Comparison of ENCODE assay signal across 23 cellular contexts in the genomic region with DNA sequence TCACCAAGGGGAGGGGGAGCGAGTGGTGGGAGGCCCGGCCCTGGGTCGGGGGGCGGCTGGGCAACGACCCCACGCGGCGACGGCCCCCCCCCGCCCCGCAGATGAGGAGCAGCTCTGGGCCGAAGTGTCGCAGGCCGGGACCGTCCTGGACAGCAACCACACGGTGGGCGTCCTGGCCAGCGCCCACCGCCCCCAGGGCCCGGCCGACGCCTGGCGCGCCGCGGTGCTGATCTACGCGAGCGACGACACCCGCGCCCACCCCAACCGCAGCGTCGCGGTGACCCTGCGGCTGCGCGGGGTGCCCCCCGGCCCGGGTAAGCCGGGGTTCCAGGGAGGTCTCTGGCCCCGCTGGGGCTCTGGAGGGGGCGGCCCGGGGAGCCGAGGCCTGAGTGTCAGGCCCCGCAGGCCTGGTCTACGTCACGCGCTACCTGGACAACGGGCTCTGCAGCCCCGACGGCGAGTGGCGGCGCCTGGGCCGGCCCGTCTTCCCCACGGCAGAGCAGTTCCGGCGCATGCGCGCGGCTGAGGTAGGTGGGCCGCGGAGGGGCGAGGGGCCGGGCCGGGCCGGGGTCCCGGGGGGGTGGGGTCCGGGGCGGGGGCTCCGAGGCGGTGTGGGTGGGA. TPM values are rescaled to one million over a fixed set of nuclear protein-coding genes. Genes with fewer than 3 reads are reported as not detected.
DNase-seq lines count a peak whose midpoint lies in the region; ATAC-seq and TF ChIP-seq lines count a peak whose summit lies in the region.
"Had no signal": no experiment of that assay in that cellular context is flagged by ENCODE, and none has a peak within 500 bp of the region (broad histone marks: within the 10 kb centered on the region; RNA-seq: fewer than 3 reads in every experiment).

No MANE protein-coding gene starts in this region.

- H3K27me3 ChIP-seq in lower lobe of right lung (ENCODE audit: low read depth) (peaks cover 75% of the 10 kb centered on the region), suprapubic skin (peaks cover 83% of the 10 kb centered on the region), adrenal gland (peaks cover 38% of the 10 kb centered on the region), gastrocnemius medialis (peaks cover 88 to 93% (median 92%) of the 10 kb centered on the region in 3 donors)

- TF ChIP-seq POLR2A in suprapubic skin (IDR thresholded peaks at IDR 0.05) (no peak), adrenal gland (IDR thresholded peaks at IDR 0.05) (no peak), gastrocnemius medialis (IDR thresholded peaks at IDR 0.05) (no peak)

- H3K9me3 ChIP-seq in lower lobe of right lung: no peaks in the 10 kb centered on the region
- no peaks in the 10 kb centered on the region for H3K9me3 ChIP-seq in suprapubic skin
- no peaks in the 10 kb centered on the region for H3K9me3 ChIP-seq in adrenal gland (replicated peaks in 1 of 3)
- H3K9me3 ChIP-seq in gastrocnemius medialis: no peaks in the 10 kb centered on the region
- H3K9me3 ChIP-seq: prostate gland had no signal

- H3K4me1 ChIP-seq in lower lobe of right lung (peaks cover 22% of the 10 kb centered on the region), suprapubic skin (peaks cover 21% of the 10 kb centered on the region), adrenal gland (replicated peaks in 1 of 2) (peaks cover 14 to 15% of the 10 kb centered on the region in 2 donors), gastrocnemius medialis (peaks cover 3 to 8% of the 10 kb centered on the region in 2 donors)

- intact Hi-C loops in lower lobe of right lung (cut with DNase I): no loop called here
- intact Hi-C loops in adrenal gland (cut with DNase I): no loop called here
- intact Hi-C loops in gastrocnemius medialis (cut with DNase I; ENCODE audit: low total_unique reads): no loop called here

- H3K27ac ChIP-seq in lower lobe of right lung (no peak overlapping the region), suprapubic skin (no peak overlapping the region), adrenal gland (no peak overlapping the region), gastrocnemius medialis (no peak overlapping the region)
- H3K27ac ChIP-seq: HL-60, prostate gland, skin epidermis, tibial nerve had no signal

- no peak overlapping the region for H3K27ac Mint-ChIP-seq in activated naive CD8-positive, alpha-beta T cell treated with anti-CD3 and anti-CD28 coated beads, Interleukin-2, amount 10 ng/mL, durations not matched to agents 7 days and 5 days
- no peak overlapping the region for H3K27ac Mint-ChIP-seq in activated naive CD8-positive, alpha-beta T cell treated with anti-CD3 and anti-CD28 coated beads for 36 hours
- H3K27ac Mint-ChIP-seq in effector memory CD8-positive, alpha-beta T cell: no peak overlapping the region
- H3K27ac Mint-ChIP-seq: activated CD4-positive, alpha-beta T cell treated with anti-CD3 and anti-CD28 coated beads, Interleukin-2, amount 10 ng/mL, durations not matched to agents 24 days and 14 days; activated naive CD4-positive, alpha-beta T cell treated with anti-CD3 and anti-CD28 coated beads, Interleukin-2, amount 50 U/mL, for 24 hours; activated T-cell treated with anti-CD3 and anti-CD28 coated beads, Interleukin-2, amount 50 U/mL, for 72 hours; nephron; T-helper 17 cell had no signal

- peaks cover 41% of the 10 kb centered on the region for H3K27me3 Mint-ChIP-seq in activated naive CD8-positive, alpha-beta T cell treated with anti-CD3 and anti-CD28 coated beads, Interleukin-2, amount 10 ng/mL, durations not matched to agents 7 days and 5 days
- H3K27me3 Mint-ChIP-seq in activated naive CD8-positive, alpha-beta T cell treated with anti-CD3 and anti-CD28 coated beads for 36 hours: peaks cover 58% of the 10 kb centered on the region
- H3K27me3 Mint-ChIP-seq in effector memory CD8-positive, alpha-beta T cell: peaks cover 54 to 78% of the 10 kb centered on the region in 2 donors

- WGBS in suprapubic skin: no CpG with 5 or more reads among the region's 75 CpGs
- WGBS in adrenal gland, 4 donors: 2 to 3% methylated on average over 71 to 75 of the region's 75 CpGs; no CpG with 5 or more reads in 2 of the 4 donors

- no peaks in the 10 kb centered on the region for H3K36me3 Mint-ChIP-seq in activated naive CD8-positive, alpha-beta T cell treated with anti-CD3 and anti-CD28 coated beads, Interleukin-2, amount 10 ng/mL, durations not matched to agents 7 days and 5 days
- no peaks in the 10 kb centered on the region for H3K36me3 Mint-ChIP-seq in activated naive CD8-positive, alpha-beta T cell treated with anti-CD3 and anti-CD28 coated beads for 36 hours
- peaks cover 4% of the 10 kb centered on the region for H3K36me3 Mint-ChIP-seq in effector memory CD8-positive, alpha-beta T cell (ENCODE audit: insufficient read depth)
- H3K36me3 Mint-ChIP-seq: activated naive CD4-positive, alpha-beta T cell treated with anti-CD3 and anti-CD28 coated beads, Interleukin-2, amount 50 U/mL, for 24 hours had no signal

- POLR2A ChIA-PET in activated naive CD8-positive, alpha-beta T cell treated with anti-CD3 and anti-CD28 coated beads, Interleukin-2, amount 10 ng/mL, durations not matched to agents 7 days and 5 days (lab: Charles Lee): no interaction called here

- H3K4me3 ChIP-seq in lower lobe of right lung: peak overlapping the region; percentile 17
- peak overlapping the region; percentile 15 for H3K4me3 ChIP-seq in suprapubic skin
- peak overlapping the region in 1 of 4 donors; percentile 26 for H3K4me3 ChIP-seq in adrenal gland
- no peak overlapping the region for H3K4me3 ChIP-seq in gastrocnemius medialis
- H3K4me3 ChIP-seq: prostate gland, skin epidermis, tibial nerve had no signal

- TF ChIP-seq CTCF in lower lobe of right lung (IDR thresholded peaks at IDR 0.05) (no peak), suprapubic skin (IDR thresholded peaks at IDR 0.05) (no peak), adrenal gland (IDR thresholded peaks at IDR 0.05) (no peak), gastrocnemius medialis (IDR thresholded peaks at IDR 0.05 in 4 of 5, conservative IDR thresholded peaks at IDR 0.05 in 1 of 5) (no peak)

- no peaks in the 10 kb centered on the region for H3K4me1 Mint-ChIP-seq in activated naive CD8-positive, alpha-beta T cell treated with anti-CD3 and anti-CD28 coated beads, Interleukin-2, amount 10 ng/mL, durations not matched to agents 7 days and 5 days
- H3K4me1 Mint-ChIP-seq in activated naive CD8-positive, alpha-beta T cell treated with anti-CD3 and anti-CD28 coated beads for 36 hours: peaks cover 2% of the 10 kb centered on the region
- peaks cover 3 to 4% of the 10 kb centered on the region in 2 donors for H3K4me1 Mint-ChIP-seq in effector memory CD8-positive, alpha-beta T cell (ENCODE audit: low read depth in 2 of 2)
- H3K4me1 Mint-ChIP-seq: activated CD4-positive, alpha-beta T cell treated with anti-CD3 and anti-CD28 coated beads, Interleukin-2, amount 10 ng/mL, durations not matched to agents 24 days and 14 days had no signal

- H3K9me3 Mint-ChIP-seq in activated naive CD8-positive, alpha-beta T cell treated with anti-CD3 and anti-CD28 coated beads, Interleukin-2, amount 10 ng/mL, durations not matched to agents 7 days and 5 days: no peaks in the 10 kb centered on the region
- H3K9me3 Mint-ChIP-seq in activated naive CD8-positive, alpha-beta T cell treated with anti-CD3 and anti-CD28 coated beads for 36 hours: no peaks in the 10 kb centered on the region
- no peaks in the 10 kb centered on the region for H3K9me3 Mint-ChIP-seq in effector memory CD8-positive, alpha-beta T cell
- H3K9me3 Mint-ChIP-seq: activated CD4-positive, alpha-beta T cell treated with anti-CD3 and anti-CD28 coated beads, Interleukin-2, amount 10 ng/mL, durations not matched to agents 24 days and 14 days; activated naive CD4-positive, alpha-beta T cell treated with anti-CD3 and anti-CD28 coated beads, Interleukin-2, amount 50 U/mL, for 24 hours had no signal

- in situ Hi-C loops in gastrocnemius medialis (cut with MboI; ENCODE audit: low sequenced_read_pairs in 4 of 4): no loop called here

- DNase-seq in activated naive CD8-positive, alpha-beta T cell treated with anti-CD3 and anti-CD28 coated beads, Interleukin-2, amount 10 ng/mL, durations not matched to agents 7 days and 5 days: no peak
- no peak for DNase-seq in activated naive CD8-positive, alpha-beta T cell treated with anti-CD3 and anti-CD28 coated beads for 36 hours
- DNase-seq in effector memory CD8-positive, alpha-beta T cell: no peak
- no peak for DNase-seq in lower lobe of right lung
- DNase-seq in suprapubic skin (ENCODE audit: low spot score in 2 of 2): no peak
- DNase-seq in adrenal gland: no peak
- no peak for DNase-seq in amygdala (lab: John Stamatoyannopoulos, UW)
- DNase-seq in gastrocnemius medialis: no peak
- DNase-seq: activated CD4-positive, alpha-beta T cell treated with anti-CD3 and anti-CD28 coated beads, Interleukin-2, amount 10 ng/mL, durations not matched to agents 24 days and 14 days; activated T-cell treated with anti-CD3 and anti-CD28 coated beads, Interleukin-2, amount 50 U/mL, for 72 hours; EL; midbrain; NCI-H1436 treated with DMSO at 0.1 percent for 48 hours; NK-92 treated with Interleukin-12 subunit alpha and Interleukin-12 subunit beta, amount 100 ng/mL, for 24 hours; stimulated activated naive CD4-positive, alpha-beta T cell treated with Interleukin-2 at 50 U/mL for 16 hours; T-helper 17 cell had no signal

- no peak overlapping the region for H3K4me3 Mint-ChIP-seq in activated naive CD8-positive, alpha-beta T cell treated with anti-CD3 and anti-CD28 coated beads, Interleukin-2, amount 10 ng/mL, durations not matched to agents 7 days and 5 days
- no peak overlapping the region for H3K4me3 Mint-ChIP-seq in activated naive CD8-positive, alpha-beta T cell treated with anti-CD3 and anti-CD28 coated beads for 36 hours
- H3K4me3 Mint-ChIP-seq in effector memory CD8-positive, alpha-beta T cell: no peak overlapping the region
- H3K4me3 Mint-ChIP-seq: activated CD4-positive, alpha-beta T cell treated with anti-CD3 and anti-CD28 coated beads, Interleukin-2, amount 10 ng/mL, durations not matched to agents 24 days and 14 days; activated naive CD4-positive, alpha-beta T cell treated with anti-CD3 and anti-CD28 coated beads, Interleukin-2, amount 50 U/mL, for 24 hours; nephron had no signal

- ATAC-seq in activated naive CD8-positive, alpha-beta T cell treated with anti-CD3 and anti-CD28 coated beads, Interleukin-2, amount 10 ng/mL, durations not matched to agents 7 days and 5 days (ENCODE audit: low read depth): peak; percentile 8
- ATAC-seq in effector memory CD8-positive, alpha-beta T cell (replicated peaks): peak; percentile 16
- ATAC-seq in lower lobe of right lung (peak in 1 of 2 donors; percentile 3), gastrocnemius medialis (no peak)
- ATAC-seq: T-helper 17 cell had no signal

- H3K36me3 ChIP-seq in lower lobe of right lung (no peaks in the 10 kb centered on the region), suprapubic skin (no peaks in the 10 kb centered on the region), adrenal gland (replicated peaks in 1 of 2) (no peaks in the 10 kb centered on the region), gastrocnemius medialis (no peaks in the 10 kb centered on the region)
- H3K36me3 ChIP-seq: prostate gland had no signal

- TF ChIP-seq EP300 in suprapubic skin (IDR thresholded peaks at IDR 0.05): no peak

RNA-seq across cellular contexts. Expression of a gene that starts 8.7 kb away (rescaled TPM):
- 10 to 100 TPM; 15.5 to 19.1 TPM for total RNA-seq in activated naive CD8-positive, alpha-beta T cell treated with anti-CD3 and anti-CD28 coated beads, Interleukin-2, amount 10 ng/mL, durations not matched to agents 7 days and 5 days
- 10 to 100 TPM; 17.0 to 17.2 TPM for total RNA-seq in activated naive CD8-positive, alpha-beta T cell treated with anti-CD3 and anti-CD28 coated beads for 36 hours
- total RNA-seq in lower lobe of right lung: 23.4 TPM
- 10 to 100 TPM in 3 of 4 donors, 1 to 10 TPM in 1; 9.0 to 19.9 (median 12.0) TPM for total RNA-seq in suprapubic skin
- 100 to 1,000 TPM in 3 of 8 donors, 10 to 100 TPM in 5; 45.9 to 274 (median 85.1) TPM for total RNA-seq in adrenal gland
- polyA plus RNA-seq in adrenal gland: 10 to 100 TPM; 24.4 to 75.5 (median 25.3) TPM
- 10 to 100 TPM; 10.4 to 32.4 (median 15.2) TPM for total RNA-seq in gastrocnemius medialis

RNA-seq across cellular contexts. Expression of a gene that starts 9.5 kb away (rescaled TPM):
- total RNA-seq in activated naive CD8-positive, alpha-beta T cell treated with anti-CD3 and anti-CD28 coated beads, Interleukin-2, amount 10 ng/mL, durations not matched to agents 7 days and 5 days: under 1 TPM; 0.25 to 0.65 TPM
- total RNA-seq in activated naive CD8-positive, alpha-beta T cell treated with anti-CD3 and anti-CD28 coated beads for 36 hours: under 1 TPM; 0.20 to 0.21 TPM
- total RNA-seq in lower lobe of right lung (1.0 TPM), suprapubic skin (under 1 TPM in 1 of 4 donors, not detected in 3; 0.30 TPM), adrenal gland (10 to 100 TPM in 1 of 8 donors, 1 to 10 TPM in 5, under 1 TPM in 2; 0.85 to 55.0 (median 3.1) TPM), gastrocnemius medialis (under 1 TPM in 1 of 4 donors, not detected in 3; 0.16 TPM)
- 10 to 100 TPM in 1 of 3 donors, 1 to 10 TPM in 2; 2.5 to 11.6 (median 3.7) TPM for polyA plus RNA-seq in adrenal gland
- total RNA-seq: activated CD4-positive, alpha-beta T cell treated with anti-CD3 and anti-CD28 coated beads, Interleukin-2, amount 10 ng/mL, durations not matched to agents 24 days and 14 days; activated T-cell treated with anti-CD3 and anti-CD28 coated beads, Interleukin-2, amount 50 U/mL, for 72 hours; SK-MEL-5 had no signal

RNA-seq across cellular contexts. Expression of a gene that starts 15.9 kb away (rescaled TPM):
- 10 to 100 TPM; 37.5 to 38.7 TPM for total RNA-seq in activated naive CD8-positive, alpha-beta T cell treated with anti-CD3 and anti-CD28 coated beads, Interleukin-2, amount 10 ng/mL, durations not matched to agents 7 days and 5 days
- total RNA-seq in activated naive CD8-positive, alpha-beta T cell treated with anti-CD3 and anti-CD28 coated beads for 36 hours: 1 to 10 TPM; 6.6 to 7.1 TPM
- total RNA-seq in lower lobe of right lung (46.0 TPM), suprapubic skin (10 to 100 TPM; 11.0 to 33.1 (median 19.7) TPM), adrenal gland (10 to 100 TPM; 16.7 to 78.4 (median 31.2) TPM), gastrocnemius medialis (10 to 100 TPM in 1 of 4 donors, 1 to 10 TPM in 2, under 1 TPM in 1; 0.12 to 10.8 (median 2.4) TPM)
- 100 to 1,000 TPM in 1 of 3 donors, 10 to 100 TPM in 1, 1 to 10 TPM in 1; 1.6 to 109 (median 90.6) TPM for polyA plus RNA-seq in adrenal gland

RNA-seq across cellular contexts. Expression of a gene that starts 29.4 kb away (rescaled TPM):
- 10 to 100 TPM; 31.3 to 32.4 TPM for total RNA-seq in activated naive CD8-positive, alpha-beta T cell treated with anti-CD3 and anti-CD28 coated beads, Interleukin-2, amount 10 ng/mL, durations not matched to agents 7 days and 5 days
- total RNA-seq in activated naive CD8-positive, alpha-beta T cell treated with anti-CD3 and anti-CD28 coated beads for 36 hours: 10 to 100 TPM; 12.5 to 14.0 TPM
- total RNA-seq in lower lobe of right lung (18.8 TPM), suprapubic skin (10 to 100 TPM; 19.5 to 27.6 (median 23.8) TPM), adrenal gland (10 to 100 TPM in 6 of 8 donors, 1 to 10 TPM in 2; 8.1 to 16.5 (median 13.2) TPM), gastrocnemius medialis (1 to 10 TPM; 3.2 to 5.2 (median 4.5) TPM)
- 10 to 100 TPM in 2 of 3 donors, under 1 TPM in 1; 0.55 to 13.8 (median 11.8) TPM for polyA plus RNA-seq in adrenal gland

Comparison
In these comparisons a context has a peak if more than half of its experiments do, and no peak if none do; other contexts are left out.
1. ATAC-seq: peak in activated naive CD8-positive, alpha-beta T cell treated with anti-CD3 and anti-CD28 coated beads, Interleukin-2, amount 10 ng/mL, durations not matched to agents 7 days and 5 days (single experiment) and effector memory CD8-positive, alpha-beta T cell (single experiment); none in gastrocnemius medialis (0 of 2).
2. H3K4me3 ChIP-seq: peak in lower lobe of right lung (single experiment) and suprapubic skin (single experiment); none in gastrocnemius medialis (0 of 4).